ENCODE assay signal across 8 cellular contexts in the genomic region with DNA sequence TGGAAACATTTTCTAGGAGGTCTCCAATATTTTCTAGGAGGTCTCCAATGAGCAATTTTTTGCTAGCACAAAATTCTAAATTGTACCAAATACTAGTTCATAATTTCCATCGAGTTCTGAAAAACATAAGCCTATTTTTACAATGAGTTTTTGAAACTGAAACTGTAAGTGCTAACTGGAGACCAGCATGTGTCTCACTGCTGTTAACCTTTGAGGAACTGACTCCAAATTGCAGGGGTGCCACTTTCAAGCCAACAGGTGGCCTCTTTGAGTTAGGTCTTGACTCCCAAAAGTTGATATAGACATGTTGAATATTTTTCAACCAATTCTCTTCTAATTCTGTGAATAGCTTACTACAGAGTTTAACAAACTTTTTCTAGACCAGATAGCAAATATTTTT. TPM values are rescaled to one million over a fixed set of nuclear protein-coding genes. Genes with fewer than 3 reads are reported as not detected.
DNase-seq lines count a peak whose midpoint lies in the region; ATAC-seq, FAIRE-seq and TF ChIP-seq lines count a peak whose summit lies in the region.

No MANE protein-coding gene starts in this region.

- ATAC-seq in HG03442 (IDR thresholded peaks at IDR 0.05; ENCODE audit: unreplicated experiment): peak; percentile 93

- no peaks in the 10 kb centered on the region for H3K36me3 ChIP-seq in endodermal cell (ENCODE audit: control insufficient read depth, insufficient read depth, low read length)

- H3K9ac ChIP-seq in endodermal cell (ENCODE audit: extremely low read depth, low read length, poor library complexity, severe bottlenecking): no peak overlapping the region

- H3K4me1 Mint-ChIP-seq in mesothelial cell of epicardium (peaks cover 8% of the 10 kb centered on the region), endodermal cell (peaks cover 2% of the 10 kb centered on the region)

- no peak overlapping the region for H3K4me3 ChIP-seq in endodermal cell (ENCODE audit: low read length)

- H3K27ac Mint-ChIP-seq in mesothelial cell of epicardium (no peak overlapping the region), endodermal cell (no peak overlapping the region)

- no peak for TF ChIP-seq POLR2A in GM12892 (IDR thresholded peaks at IDR 0.05; ENCODE audit: low read depth, low read length)

- no peaks in the 10 kb centered on the region for H3K4me1 ChIP-seq in endodermal cell (ENCODE audit: control insufficient read depth, insufficient read depth, low read length)

- DNase-seq in GM12892 (ENCODE audit: insufficient read length) (peak; percentile 7), GM20000 (ENCODE audit: low spot score) (peak; percentile 70), fibroblast of peridontal ligament (ENCODE audit: extremely low read depth) (peak; percentile 54), mesothelial cell of epicardium (ENCODE audit: low spot score in 2 of 2, unreplicated experiment in 2 of 2) (no peak), SHP77 (lab: John Stamatoyannopoulos, UW) (no peak), epidermal melanocyte (ENCODE audit: insufficient read length, low spot score) (no peak), endodermal cell (no peak)

- no peak overlapping the region for H3K27ac ChIP-seq in endodermal cell (ENCODE audit: low read depth, low read length)

- FAIRE-seq in GM12892 (lab: Jason Lieb, UNC): peak; percentile 63

- no peak overlapping the region for H3K4me3 Mint-ChIP-seq in mesothelial cell of epicardium
- H3K4me3 Mint-ChIP-seq in endodermal cell: no peak overlapping the region

- peaks cover 4% of the 10 kb centered on the region for H3K9me3 ChIP-seq in endodermal cell (ENCODE audit: control insufficient read depth, low read length)

- no peak for TF ChIP-seq CTCF in GM20000 (IDR thresholded peaks at IDR 0.05; ENCODE audit: extremely low read depth, missing control alignments)
- no peak for TF ChIP-seq CTCF in mesothelial cell of epicardium (IDR thresholded peaks at IDR 0.05; ENCODE audit: unreplicated experiment)
- TF ChIP-seq CTCF in endodermal cell (conservative IDR thresholded peaks at IDR 0.05): no peak

- H3K9me3 Mint-ChIP-seq in mesothelial cell of epicardium (peaks cover 4% of the 10 kb centered on the region), endodermal cell (peaks cover 3% of the 10 kb centered on the region)

- H3K27me3 Mint-ChIP-seq in mesothelial cell of epicardium (ENCODE audit: low read depth): no peaks in the 10 kb centered on the region
- no peaks in the 10 kb centered on the region for H3K27me3 Mint-ChIP-seq in endodermal cell (ENCODE audit: insufficient read depth)

- H3K36me3 Mint-ChIP-seq in mesothelial cell of epicardium: no peaks in the 10 kb centered on the region
- no peaks in the 10 kb centered on the region for H3K36me3 Mint-ChIP-seq in endodermal cell (ENCODE audit: low read depth)

- WGBS in endodermal cell (ENCODE audit: insufficient coverage in 1 of 2, insufficient read length in 1 of 2), 2 experiments: 70 to 87% methylated on average over 1 of the region's 1 CpG

- H3K27me3 ChIP-seq in endodermal cell (ENCODE audit: control insufficient read depth, insufficient read depth, low read length, poor library complexity, severe bottlenecking): no peaks in the 10 kb centered on the region

RNA-seq across cellular contexts. Expression of a gene that starts 58.8 kb away (rescaled TPM):
- polyA plus RNA-seq in GM12892 (2012; ENCODE audit: missing spikeins): 7.1 TPM
- 2.6 to 3.4 TPM (median 2.7 TPM) in 3 replicates for total RNA-seq in mesothelial cell of epicardium
- total RNA-seq in endodermal cell: 1 to 10 TPM; 4.9 to 8.8 TPM
- 7.3 TPM for polyA plus RNA-seq in endodermal cell (2013, experiment 1 of 2)
- 9.3 TPM for polyA plus RNA-seq in endodermal cell (2013, experiment 2 of 2)

Comparison
In these comparisons a context has a peak if more than half of its experiments do, and no peak if none do; other contexts are left out.
1. DNase-seq: peak in GM12892 (single experiment), GM20000 (single experiment) and fibroblast of peridontal ligament (single experiment); none in mesothelial cell of epicardium (0 of 2), SHP77 (0 of 2), epidermal melanocyte (single experiment) and endodermal cell (single experiment).